ENCODE assay signal across 8 cellular contexts in the genomic region with DNA sequence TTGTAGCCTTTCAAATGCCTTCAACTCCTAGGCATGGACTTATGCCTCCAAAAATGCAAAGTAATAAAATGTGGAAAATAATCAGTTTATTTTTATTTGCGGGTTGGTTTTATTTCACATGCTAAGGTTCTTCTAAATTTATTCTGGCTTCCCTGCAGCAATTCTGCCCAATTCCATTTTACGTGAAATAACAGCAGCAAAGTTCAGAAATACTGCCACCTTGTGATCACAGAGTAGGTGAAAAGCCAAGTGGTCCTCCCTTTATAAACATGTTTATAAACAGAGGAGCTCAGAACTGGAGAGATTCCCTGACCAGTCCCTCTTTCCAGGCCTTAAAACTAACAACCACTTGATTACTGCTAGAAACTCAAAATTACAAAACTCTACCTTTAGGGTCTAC. TPM values are rescaled to one million over a fixed set of nuclear protein-coding genes. Genes with fewer than 3 reads are reported as not detected.
DNase-seq lines count a peak whose midpoint lies in the region; ATAC-seq and TF ChIP-seq lines count a peak whose summit lies in the region.

No MANE protein-coding gene starts in this region.

- TF ChIP-seq CTCF in AG04450 (IDR thresholded peaks at IDR 0.05; ENCODE audit: low read depth, low read length) (peak; percentile 33), epithelial cell of proximal tubule (conservative IDR thresholded peaks at IDR 0.05; ENCODE audit: low read depth, low read length) (peak; percentile 71)

- no peaks in the 10 kb centered on the region for H3K9me3 ChIP-seq in AG04450 (ENCODE audit: control insufficient read depth, insufficient read depth, low read length)

- H3K27ac ChIP-seq in AG04450 (ENCODE audit: low read depth, low read length) = no peak overlapping the region

- H3K4me3 ChIP-seq in AG04450 (ENCODE audit: low read depth, low read length) (no peak overlapping the region), epithelial cell of proximal tubule (ENCODE audit: low read depth, low read length) (no peak overlapping the region)

- H3K27me3 ChIP-seq in AG04450 (ENCODE audit: control insufficient read depth, insufficient read depth, low read length) = no peaks in the 10 kb centered on the region

- ATAC-seq in GM18909 (IDR thresholded peaks at IDR 0.05; ENCODE audit: poor library complexity, unreplicated experiment) = peak; percentile 59
- ATAC-seq in GM18520 (IDR thresholded peaks at IDR 0.05; ENCODE audit: unreplicated experiment) = no peak

- DNase-seq in AG04450 (ENCODE audit: low read depth, low spot score) = no peak
- DNase-seq in NCI-H526 treated with DMSO at 0.1 percent for 48 hours (lab: John Stamatoyannopoulos, UW) = peak; percentile 52
- DNase-seq in epithelial cell of proximal tubule (ENCODE audit: low read depth) = no peak
- peak; percentile 53 for DNase-seq in retina
- DNase-seq in epidermal melanocyte (ENCODE audit: insufficient read length, low spot score) = no peak
- no peak for DNase-seq in activated CD4-positive, CD25-positive, alpha-beta regulatory T cell (lab: John Stamatoyannopoulos, UW)

- POLR2A ChIA-PET in AG04450 (lab: Yijun Ruan, JAX) = no interaction called here

- CTCF ChIA-PET in AG04450 (lab: Charles Lee) = interaction anchor here (0.6 to 1.0 kb wide), 4 partner anchors 98 to 721 kb away, joined by 3 read pairs; no protein-coding TSS in a partner anchor

RNA-seq across cellular contexts. Expression of a gene that starts 14.7 kb away (rescaled TPM):
- not detected in 2 replicates for polyA plus RNA-seq in AG04450 (2011; rRNA removed)
- polyA minus RNA-seq in AG04450 (2011; rRNA and poly(A)+ RNA removed) = not detected in 2 replicates
- total RNA-seq in epithelial cell of proximal tubule = 0.12 and 0.87 TPM in 2 replicates

RNA-seq across cellular contexts. Expression of a gene that starts 43.9 kb away (rescaled TPM):
- 105 and 141 TPM in 2 replicates for polyA plus RNA-seq in AG04450 (2011; rRNA removed)
- 122 and 145 TPM in 2 replicates for polyA minus RNA-seq in AG04450 (2011; rRNA and poly(A)+ RNA removed)
- 54.0 and 94.4 TPM in 2 replicates for total RNA-seq in epithelial cell of proximal tubule

RNA-seq across cellular contexts. Expression of a gene that starts 56.6 kb away (rescaled TPM):
- 0.17 TPM in 1 of 2 replicates, not detected in the other for polyA plus RNA-seq in AG04450 (2011; rRNA removed)
- 0.55 TPM in 1 of 2 replicates, not detected in the other for polyA minus RNA-seq in AG04450 (2011; rRNA and poly(A)+ RNA removed)
- 2.9 and 54.3 TPM in 2 replicates for total RNA-seq in epithelial cell of proximal tubule

Comparison
In these comparisons a context has a peak if more than half of its experiments do, and no peak if none do; other contexts are left out.
1. DNase-seq: peak in NCI-H526 treated with DMSO at 0.1 percent for 48 hours (single experiment) and retina (single experiment); none in AG04450 (single experiment), epithelial cell of proximal tubule (single experiment), epidermal melanocyte (single experiment) and activated CD4-positive, CD25-positive, alpha-beta regulatory T cell (0 of 4).